12 cellular contexts compared by ENCODE assay signal in the genomic region with DNA sequence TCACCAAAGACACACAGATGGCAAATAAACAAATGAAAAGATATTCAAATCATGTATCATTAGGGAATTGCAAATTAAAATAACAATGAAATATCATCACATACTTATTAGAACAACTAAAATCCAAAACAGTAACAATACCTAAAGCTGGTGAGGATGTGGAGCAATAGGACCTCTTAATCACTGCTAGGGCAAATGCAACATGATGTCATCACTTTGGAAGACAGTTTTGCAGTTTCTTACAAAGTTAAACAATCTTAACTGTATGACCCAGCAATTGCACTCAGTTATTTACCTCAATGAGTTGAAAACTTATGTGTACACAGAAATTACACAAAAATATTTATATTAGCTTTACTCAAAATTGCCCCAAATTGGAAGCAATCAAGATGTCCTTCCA. TPM values are rescaled to one million over a fixed set of nuclear protein-coding genes. Genes with fewer than 3 reads are reported as not detected.
DNase-seq lines count a peak whose midpoint lies in the region; ATAC-seq and TF ChIP-seq lines count a peak whose summit lies in the region.
"Had no signal": no experiment of that assay in that cellular context is flagged by ENCODE, and none has a peak within 500 bp of the region (broad histone marks: within the 10 kb centered on the region; RNA-seq: fewer than 3 reads in every experiment).

No MANE protein-coding gene starts in this region.

- H3K4me1 ChIP-seq in MM.1S (ENCODE audit: low read length) (peaks cover 25% of the 10 kb centered on the region), fibroblast of lung (ENCODE audit: control insufficient read depth, extremely low read depth, insufficient read depth, low read length) (no peaks in the 10 kb centered on the region), ascending aorta (no peaks in the 10 kb centered on the region)

- H3K4me3 Mint-ChIP-seq in activated naive CD8-positive, alpha-beta T cell treated with anti-CD3 and anti-CD28 coated beads, Interleukin-2, amount 50 U/mL, for 24 hours: no peak overlapping the region
- no peak overlapping the region for H3K4me3 Mint-ChIP-seq in activated naive CD8-positive, alpha-beta T cell treated with anti-CD3 and anti-CD28 coated beads for 36 hours
- no peak overlapping the region for H3K4me3 Mint-ChIP-seq in CD4-positive, alpha-beta T cell

- H3F3A ChIP-seq in MM.1S (ENCODE audit: insufficient read depth, low read length): peaks cover 14% of the 10 kb centered on the region; the same call in 1 of the 2 replicates

- H3K4me3 ChIP-seq in MM.1S (ENCODE audit: low read length) (0 out of 2 replicates have a peak overlapping the region, but pooled peaks have one; percentile 1), fibroblast of lung (replicated peaks in 1 of 4; ENCODE audit: control extremely low read depth in 1 of 4, insufficient read depth in 1 of 4, low read depth in 3 of 4, low read length in 4 of 4) (no peak overlapping the region), ascending aorta (no peak overlapping the region)

- no peaks in the 10 kb centered on the region for H4K20me1 ChIP-seq in MM.1S (ENCODE audit: insufficient read depth, low read length)
- no peaks in the 10 kb centered on the region for H4K20me1 ChIP-seq in fibroblast of lung (ENCODE audit: control insufficient read depth, extremely low read depth, insufficient read depth, low read length)

- peaks cover 26% of the 10 kb centered on the region for H3K4me1 Mint-ChIP-seq in activated naive CD8-positive, alpha-beta T cell treated with anti-CD3 and anti-CD28 coated beads, Interleukin-2, amount 50 U/mL, for 24 hours
- H3K4me1 Mint-ChIP-seq in activated naive CD8-positive, alpha-beta T cell treated with anti-CD3 and anti-CD28 coated beads for 36 hours: peaks cover 18% of the 10 kb centered on the region
- H3K4me1 Mint-ChIP-seq in CD4-positive, alpha-beta T cell (ENCODE audit: low read depth): peaks cover 11% of the 10 kb centered on the region

- no peak overlapping the region for H2AFZ ChIP-seq in MM.1S (ENCODE audit: low read length)
- no peak overlapping the region for H2AFZ ChIP-seq in fibroblast of lung (ENCODE audit: low read length)

- H3K79me2 ChIP-seq in MM.1S (ENCODE audit: low read length) (peaks cover 11% of the 10 kb centered on the region), fibroblast of lung (ENCODE audit: control insufficient read depth, insufficient read depth, low read length) (no peaks in the 10 kb centered on the region)

- H3K4me2 ChIP-seq in MM.1S (ENCODE audit: low read depth, low read length) (peak overlapping the region; percentile 38; the same call in 1 of the 2 replicates), fibroblast of lung (ENCODE audit: extremely low read depth, insufficient read depth, low read length) (no peak overlapping the region)

- no peaks in the 10 kb centered on the region for H3K9me2 ChIP-seq in MM.1S (replicated peaks; ENCODE audit: insufficient read depth, low read length)

- H3K27ac Mint-ChIP-seq in activated naive CD8-positive, alpha-beta T cell treated with anti-CD3 and anti-CD28 coated beads, Interleukin-2, amount 50 U/mL, for 24 hours: peak overlapping the region; percentile 40
- H3K27ac Mint-ChIP-seq in activated naive CD8-positive, alpha-beta T cell treated with anti-CD3 and anti-CD28 coated beads for 36 hours: no peak overlapping the region
- H3K27ac Mint-ChIP-seq in CD4-positive, alpha-beta T cell: no peak overlapping the region

- intact Hi-C loops in CD4-positive, alpha-beta T cell (cut with DNase I, micrococcal nuclease): no loop called here
- intact Hi-C loops in ascending aorta (cut with DNase I): no loop called here

- H3K36me3 Mint-ChIP-seq in activated naive CD8-positive, alpha-beta T cell treated with anti-CD3 and anti-CD28 coated beads, Interleukin-2, amount 50 U/mL, for 24 hours (ENCODE audit: low read depth): peaks cover 12% of the 10 kb centered on the region
- H3K36me3 Mint-ChIP-seq in activated naive CD8-positive, alpha-beta T cell treated with anti-CD3 and anti-CD28 coated beads for 36 hours: peaks cover 17% of the 10 kb centered on the region
- peaks cover 41% of the 10 kb centered on the region for H3K36me3 Mint-ChIP-seq in CD4-positive, alpha-beta T cell (ENCODE audit: low read depth)

- 0 out of 2 replicates have a peak, but pooled peaks cover 2% of the 10 kb centered on the region for H3K36me3 ChIP-seq in MM.1S (replicated peaks; ENCODE audit: insufficient read depth, low read length)
- no peaks in the 10 kb centered on the region for H3K36me3 ChIP-seq in fibroblast of lung (ENCODE audit: control insufficient read depth, insufficient read depth, low read length)
- H3K36me3 ChIP-seq in ascending aorta: peaks cover 0 to 3% of the 10 kb centered on the region in 2 donors

- H3K27me3 Mint-ChIP-seq in activated naive CD8-positive, alpha-beta T cell treated with anti-CD3 and anti-CD28 coated beads, Interleukin-2, amount 50 U/mL, for 24 hours: no peaks in the 10 kb centered on the region
- no peaks in the 10 kb centered on the region for H3K27me3 Mint-ChIP-seq in activated naive CD8-positive, alpha-beta T cell treated with anti-CD3 and anti-CD28 coated beads for 36 hours
- H3K27me3 Mint-ChIP-seq in CD4-positive, alpha-beta T cell: no peaks in the 10 kb centered on the region

- no peak for ATAC-seq in activated naive CD8-positive, alpha-beta T cell treated with anti-CD3 and anti-CD28 coated beads, Interleukin-2, amount 50 U/mL, for 24 hours
- ATAC-seq in CD4-positive, alpha-beta T cell (ENCODE audit: poor library complexity): no peak

- H3K9ac ChIP-seq in MM.1S (ENCODE audit: low read length) (no peak overlapping the region), fibroblast of lung (ENCODE audit: insufficient read depth, low read length) (no peak overlapping the region)

- H3K27me3 ChIP-seq in MM.1S (replicated peaks; ENCODE audit: insufficient read depth, low read length) (no peaks in the 10 kb centered on the region), fibroblast of lung (ENCODE audit: control insufficient read depth, insufficient read depth, low read length) (no peaks in the 10 kb centered on the region), ascending aorta (no peaks in the 10 kb centered on the region)
- H3K27me3 ChIP-seq in CD4-positive, alpha-beta T cell (ENCODE audit: control insufficient read depth, insufficient read depth, low read length): no peaks in the 10 kb centered on the region

- no peaks in the 10 kb centered on the region for H3K9me3 Mint-ChIP-seq in activated naive CD8-positive, alpha-beta T cell treated with anti-CD3 and anti-CD28 coated beads, Interleukin-2, amount 50 U/mL, for 24 hours
- no peaks in the 10 kb centered on the region for H3K9me3 Mint-ChIP-seq in activated naive CD8-positive, alpha-beta T cell treated with anti-CD3 and anti-CD28 coated beads for 36 hours
- no peaks in the 10 kb centered on the region for H3K9me3 Mint-ChIP-seq in CD4-positive, alpha-beta T cell

- H3K27ac ChIP-seq in MM.1S (ENCODE audit: low read length): peak overlapping the region; percentile 49; the same call in 1 of the 2 replicates
- no peak overlapping the region for H3K27ac ChIP-seq in fibroblast of lung (ENCODE audit: insufficient read depth, low read length)
- H3K27ac ChIP-seq in CD4-positive, alpha-beta T cell (ENCODE audit: low read depth, low read length): no peak overlapping the region
- no peak overlapping the region for H3K27ac ChIP-seq in ascending aorta
- H3K27ac ChIP-seq: epithelial cell of prostate had no signal

- no peak for DNase-seq in activated naive CD8-positive, alpha-beta T cell treated with anti-CD3 and anti-CD28 coated beads, Interleukin-2, amount 50 U/mL, for 24 hours
- DNase-seq in activated naive CD8-positive, alpha-beta T cell treated with anti-CD3 and anti-CD28 coated beads for 36 hours: no peak
- DNase-seq in MM.1S (no peak), fibroblast of lung (ENCODE audit: low read depth in 2 of 2) (peak; percentile 66 to 86), stromal cell of bone marrow (ENCODE audit: low read depth) (peak; percentile 38), ascending aorta (ENCODE audit: low spot score in 2 of 2) (no peak)
- DNase-seq in CD4-positive, alpha-beta T cell: no peak
- no peak for DNase-seq in activated CD4-positive, alpha-beta T cell treated with anti-CD3 and anti-CD28 coated beads, Interleukin-2, amount 50 U/mL, for 4 hours
- DNase-seq: activated CD4-positive, CD25-positive, alpha-beta regulatory T cell treated with anti-CD3 and anti-CD28 coated beads, Interleukin-2, amount 50 U/mL, for 72 hours; caudate nucleus; OCI-M1 had no signal

- CTCF ChIA-PET in CD4-positive, alpha-beta T cell (lab: Charles Lee): no interaction called here

- POLR2A ChIA-PET in CD4-positive, alpha-beta T cell (lab: Charles Lee): no interaction called here

- no peaks in the 10 kb centered on the region for H3K9me3 ChIP-seq in MM.1S (replicated peaks; ENCODE audit: insufficient read depth, low read length)
- no peaks in the 10 kb centered on the region for H3K9me3 ChIP-seq in fibroblast of lung (ENCODE audit: control insufficient read depth, insufficient read depth, low read depth, low read length)
- no peaks in the 10 kb centered on the region for H3K9me3 ChIP-seq in CD4-positive, alpha-beta T cell (ENCODE audit: control insufficient read depth, low read length)
- no peaks in the 10 kb centered on the region for H3K9me3 ChIP-seq in ascending aorta

- TF ChIP-seq CTCF in MM.1S (IDR thresholded peaks at IDR 0.05; ENCODE audit: low read length): no peak
- TF ChIP-seq CTCF in fibroblast of lung (conservative IDR thresholded peaks at IDR 0.05 in 1 of 2, IDR thresholded peaks at IDR 0.05 in 1 of 2; ENCODE audit: low read depth in 1 of 2, low read length in 2 of 2): no peak
- TF ChIP-seq CTCF in CD4-positive, alpha-beta T cell (IDR thresholded peaks at IDR 0.05): no peak
- no peak for TF ChIP-seq CTCF in ascending aorta (IDR thresholded peaks at IDR 0.05)

RNA-seq across cellular contexts. Expression of gene SELENOF, which starts 47.3 kb away (rescaled TPM):
- total RNA-seq in activated naive CD8-positive, alpha-beta T cell treated with anti-CD3 and anti-CD28 coated beads for 36 hours: 100 to 1,000 TPM; 139 to 142 TPM
- total RNA-seq in fibroblast of lung: 205 and 207 TPM in 2 replicates
- polyA plus RNA-seq in fibroblast of lung: 281 and 351 TPM in 2 replicates
- 210 and 261 TPM in 2 replicates for polyA plus RNA-seq in fibroblast of lung (2012)
- polyA minus RNA-seq in fibroblast of lung (ENCODE audit: low replicate concordance): 32.1 and 35.4 TPM in 2 replicates
- total RNA-seq in CD4-positive, alpha-beta T cell: 10 to 100 TPM; 74.1 to 74.9 TPM
- total RNA-seq in ascending aorta: 124 TPM

RNA-seq across cellular contexts. Expression of gene HS2ST1, which starts 47.8 kb away (rescaled TPM):
- total RNA-seq in activated naive CD8-positive, alpha-beta T cell treated with anti-CD3 and anti-CD28 coated beads for 36 hours: 10 to 100 TPM; 22.9 to 23.8 TPM
- total RNA-seq in fibroblast of lung (22.5 and 24.7 TPM in 2 replicates), ascending aorta (15.8 TPM)
- polyA plus RNA-seq in fibroblast of lung: 19.2 and 23.2 TPM in 2 replicates
- polyA plus RNA-seq in fibroblast of lung (2012): 25.5 and 27.5 TPM in 2 replicates
- 1.3 and 1.5 TPM in 2 replicates for polyA minus RNA-seq in fibroblast of lung (ENCODE audit: low replicate concordance)
- 1 to 10 TPM; 6.7 to 6.9 TPM for total RNA-seq in CD4-positive, alpha-beta T cell

Comparison
In these comparisons a context has a peak if more than half of its experiments do, and no peak if none do; other contexts are left out.
1. DNase-seq: peak in fibroblast of lung (2 of 2) and stromal cell of bone marrow (single experiment); none in activated naive CD8-positive, alpha-beta T cell treated with anti-CD3 and anti-CD28 coated beads, Interleukin-2, amount 50 U/mL, for 24 hours (single experiment), activated naive CD8-positive, alpha-beta T cell treated with anti-CD3 and anti-CD28 coated beads for 36 hours (single experiment), MM.1S (single experiment), CD4-positive, alpha-beta T cell (0 of 10), ascending aorta (0 of 2) and activated CD4-positive, alpha-beta T cell treated with anti-CD3 and anti-CD28 coated beads, Interleukin-2, amount 50 U/mL, for 4 hours (0 of 2).